Comparison of ENCODE assay signal across 2 cellular contexts in genomic region chr17:75003957-75004355, GRCh38.
TF ChIP-seq lines count a peak whose summit lies in the region.

No MANE protein-coding gene starts in this region.

TF ChIP-seq in SK-N-SH, 30 proteins besides CTCF, POLR2A, EP300 and RAD21:
- no peak for TF ChIP-seq SIN3A (IDR thresholded peaks at IDR 0.05; ENCODE audit: borderline replicate concordance, low read depth, low read length)
- TF ChIP-seq GABPA (IDR thresholded peaks at IDR 0.05; ENCODE audit: low read depth), result no peak
- no peak for TF ChIP-seq TAF1 (IDR thresholded peaks at IDR 0.05; ENCODE audit: borderline replicate concordance, low read depth, low read length)
- TF ChIP-seq FOXM1 (IDR thresholded peaks at IDR 0.05; ENCODE audit: low read depth), result no peak
- TF ChIP-seq SMC3 (IDR thresholded peaks at IDR 0.05; ENCODE audit: low read depth, low read length), result no peak
- TF ChIP-seq MEF2A (IDR thresholded peaks at IDR 0.05; ENCODE audit: borderline replicate concordance, low read depth), result no peak
- TF ChIP-seq RFX5 (IDR thresholded peaks at IDR 0.05; ENCODE audit: low read length), result no peak
- no peak for TF ChIP-seq ZBTB33 (IDR thresholded peaks at IDR 0.05; ENCODE audit: borderline replicate concordance, low read depth)
- no peak for TF ChIP-seq FOSL2 (IDR thresholded peaks at IDR 0.05; ENCODE audit: borderline replicate concordance, low read depth)
- TF ChIP-seq TEAD4 (IDR thresholded peaks at IDR 0.05; ENCODE audit: borderline replicate concordance, insufficient read depth), result no peak
- no peak for TF ChIP-seq IRF3 (IDR thresholded peaks at IDR 0.05; ENCODE audit: low read depth, low read length)
- no peak for TF ChIP-seq NFIC (IDR thresholded peaks at IDR 0.05; ENCODE audit: borderline replicate concordance)
- no peak for TF ChIP-seq ELF1 (IDR thresholded peaks at IDR 0.05)
- TF ChIP-seq TCF12 (IDR thresholded peaks at IDR 0.05), result no peak

TF ChIP-seq in SK-N-SH treated with all-trans-retinoic acid at 6 μM for 48 hours, 23 proteins besides CTCF, POLR2A, EP300 and RAD21:
- TF ChIP-seq ZNF70 (CRISPR knock-in tag; IDR thresholded peaks at IDR 0.05) (no peak), PATZ1 (CRISPR knock-in tag; IDR thresholded peaks at IDR 0.05; ENCODE audit: borderline replicate concordance) (no peak), GLIS3 (CRISPR knock-in tag; IDR thresholded peaks at IDR 0.05) (no peak), CREB5 (CRISPR knock-in tag; IDR thresholded peaks at IDR 0.05; ENCODE audit: low read depth) (no peak), ZFP3 (CRISPR knock-in tag; IDR thresholded peaks at IDR 0.05) (no peak), RARB (CRISPR knock-in tag; IDR thresholded peaks at IDR 0.05) (no peak), ZFP30 (CRISPR knock-in tag; IDR thresholded peaks at IDR 0.05) (no peak), OSR1 (CRISPR knock-in tag; IDR thresholded peaks at IDR 0.05) (no peak), ESRRG (CRISPR knock-in tag; IDR thresholded peaks at IDR 0.05) (no peak)
